ENCODE assay signal across 22 cellular contexts in genomic region chr20:40685349-40685748, GRCh38. TPM values are rescaled to one million over a fixed set of nuclear protein-coding genes. Genes with fewer than 3 reads are reported as not detected.
DNase-seq lines count a peak whose midpoint lies in the region; ATAC-seq and TF ChIP-seq lines count a peak whose summit lies in the region.
"Had no signal": no experiment of that assay in that cellular context is flagged by ENCODE, and none has a peak within 500 bp of the region (broad histone marks: within the 10 kb centered on the region; RNA-seq: fewer than 3 reads in every experiment).

No MANE protein-coding gene starts in this region.

- peaks cover 8% of the 10 kb centered on the region for H3K36me3 ChIP-seq in left ventricle myocardium inferior
- H3K36me3 ChIP-seq in sigmoid colon, result no peaks in the 10 kb centered on the region
- no peaks in the 10 kb centered on the region for H3K36me3 ChIP-seq in vagina

- H3K4me1 ChIP-seq in left ventricle myocardium inferior (peaks cover 62% of the 10 kb centered on the region), sigmoid colon (peaks cover 0 to 43% (median 34%) of the 10 kb centered on the region in 4 donors), vagina (peaks cover 38% of the 10 kb centered on the region)

- WGBS in lower leg skin, 2 donors, result 52 to 81% methylated on average over 2 to 4 of the region's 4 CpGs
- WGBS in sigmoid colon, 2 donors, result 83 to 88% methylated on average over 4 of the region's 4 CpGs

- TF ChIP-seq CTCF in left ventricle myocardium inferior (IDR thresholded peaks at IDR 0.05; ENCODE audit: borderline replicate concordance) (no peak), lower leg skin (IDR thresholded peaks at IDR 0.05) (no peak), sigmoid colon (IDR thresholded peaks at IDR 0.05) (no peak), vagina (IDR thresholded peaks at IDR 0.05) (no peak)

- H3K27ac ChIP-seq in left ventricle myocardium inferior (replicated peaks), result peak overlapping the region; percentile 73
- peak overlapping the region in 2 of 4 donors; percentile 11 to 27 for H3K27ac ChIP-seq in sigmoid colon
- no peak overlapping the region for H3K27ac ChIP-seq in vagina
- H3K27ac ChIP-seq: epithelial cell of prostate, PC-9 had no signal

- intact Hi-C loops in left ventricle myocardium inferior (cut with micrococcal nuclease), result no loop called here
- intact Hi-C loops in Right ventricle myocardium inferior (cut with DNase I), result loop anchor here (5.0 to 10.0 kb wide), 3 partner anchors 221 to 798 kb away; no protein-coding TSS in a partner anchor
- intact Hi-C loops in lower leg skin (cut with DNase I; ENCODE audit: low total_unique reads), result loop anchor here (10.0 kb wide), 1 partner anchor 431 kb away; no protein-coding TSS in a partner anchor
- intact Hi-C loops in sigmoid colon (cut with DNase I), result loop anchor here (5.0 kb wide), 5 partner anchors 123 to 1418 kb away; no protein-coding TSS in a partner anchor
- intact Hi-C loops in vagina (cut with DNase I), result loop anchor here (10.0 kb wide), 1 partner anchor 181 kb away; no protein-coding TSS in a partner anchor

- no peak for ATAC-seq in Right ventricle myocardium inferior
- no peak for ATAC-seq in HG02763 (IDR thresholded peaks at IDR 0.05; ENCODE audit: unreplicated experiment)
- ATAC-seq: K562 had no signal

- DNase-seq in left ventricle myocardium inferior, result no peak
- DNase-seq in Right ventricle myocardium inferior (ENCODE audit: missing footprints), result no peak
- DNase-seq in lower leg skin (ENCODE audit: low spot score in 2 of 2), result no peak
- no peak for DNase-seq in sigmoid colon
- no peak for DNase-seq in vagina (ENCODE audit: extremely low spot score in 2 of 2)
- DNase-seq in NCI-H1436 treated with DMSO at 0.1 percent for 48 hours (lab: John Stamatoyannopoulos, UW), result no peak
- DNase-seq in DMS53 treated with DMSO at 0.1 percent for 48 hours (lab: John Stamatoyannopoulos, UW; ENCODE audit: unreplicated experiment), result no peak
- DNase-seq: activated CD4-positive, alpha-beta T cell treated with anti-CD3 and anti-CD28 coated beads for 48 hours; activated naive CD4-positive, alpha-beta T cell; aorta; CD4-positive, CD25-positive, alpha-beta regulatory T cell; DMS79; H9; immature natural killer cell; midbrain; NCI-H2171; NCI-H748 treated with DMSO at 0.1 percent for 48 hours; PC-9; small intestine had no signal

- H3K9me3 ChIP-seq in left ventricle myocardium inferior (replicated peaks) (no peaks in the 10 kb centered on the region), sigmoid colon (no peaks in the 10 kb centered on the region), vagina (no peaks in the 10 kb centered on the region)

- peak overlapping the region; percentile 76 for H3K4me3 ChIP-seq in left ventricle myocardium inferior
- peak overlapping the region; percentile 67 for H3K4me3 ChIP-seq in lower leg skin (ENCODE audit: low read depth, poor library complexity, severe bottlenecking)
- peak overlapping the region in 3 of 4 donors; percentile 1 to 72 (median 62) for H3K4me3 ChIP-seq in sigmoid colon
- H3K4me3 ChIP-seq in vagina, result peak overlapping the region; percentile 3 to 68
- H3K4me3 ChIP-seq: K562, PC-9 had no signal

- H3K27me3 ChIP-seq in left ventricle myocardium inferior (ENCODE audit: low read depth) (peaks cover 64% of the 10 kb centered on the region), sigmoid colon (peaks cover 0 to 32% (median 3%) of the 10 kb centered on the region in 3 donors), vagina (no peaks in the 10 kb centered on the region)

- TF ChIP-seq EP300 in sigmoid colon (IDR thresholded peaks at IDR 0.05), result no peak

- no peak for TF ChIP-seq POLR2A in lower leg skin (IDR thresholded peaks at IDR 0.05)
- no peak for TF ChIP-seq POLR2A in sigmoid colon (IDR thresholded peaks at IDR 0.05)
- no peak for TF ChIP-seq POLR2A in vagina (IDR thresholded peaks at IDR 0.05)

RNA-seq across cellular contexts. Expression of gene MAFB, which starts 3.7 kb away (rescaled TPM):
- total RNA-seq in left ventricle myocardium inferior (10.2 TPM), Right ventricle myocardium inferior (17.7 TPM), lower leg skin (10 to 100 TPM; 40.4 to 96.8 (median 60.8) TPM), sigmoid colon (10 to 100 TPM; 18.6 to 43.3 (median 32.7) TPM), vagina (80.5 TPM)
- 10 to 100 TPM in 1 of 3 donors, 1 to 10 TPM in 2; 5.4 to 11.4 (median 6.5) TPM for polyA plus RNA-seq in sigmoid colon
- total RNA-seq: CD4-positive, CD25-positive, alpha-beta regulatory T cell; PC-9 had no signal
- polyA plus RNA-seq: K562 had no signal
